In the genomic region with DNA sequence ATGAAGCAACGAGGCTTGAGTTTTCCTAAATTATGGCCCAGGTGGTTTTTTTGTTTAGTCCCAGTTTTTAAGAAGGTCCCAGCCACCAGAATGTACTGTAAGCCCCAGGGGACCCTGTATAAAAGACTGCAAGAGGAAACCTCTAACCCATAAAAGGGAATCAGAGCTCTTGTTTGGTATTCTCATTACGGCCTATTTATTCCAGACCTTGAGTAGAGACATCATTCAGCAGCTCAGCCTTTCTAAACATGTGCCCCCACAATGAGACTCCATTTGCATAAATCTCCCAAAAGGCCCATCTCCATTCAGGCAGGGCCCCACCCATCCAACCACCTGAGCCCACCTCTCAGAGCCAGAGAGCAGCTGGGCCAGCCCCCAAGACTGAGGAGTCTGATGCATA, we compare ENCODE assay signal across 1 cellular context.
TF ChIP-seq lines count a peak whose summit lies in the region.

No MANE protein-coding gene starts in this region.

TF ChIP-seq in HEK293, 187 proteins besides CTCF, POLR2A, EP300 and RAD21 (continued from another document):
- TF ChIP-seq PRDM6 (tag by site-specific recombination; IDR thresholded peaks at IDR 0.05): peak; percentile 72
